1 cellular context compared by ENCODE assay signal in genomic region chr16:11255737-11256656, GRCh38.
TF ChIP-seq lines count a peak whose summit lies in the region.

A gene with protein sequence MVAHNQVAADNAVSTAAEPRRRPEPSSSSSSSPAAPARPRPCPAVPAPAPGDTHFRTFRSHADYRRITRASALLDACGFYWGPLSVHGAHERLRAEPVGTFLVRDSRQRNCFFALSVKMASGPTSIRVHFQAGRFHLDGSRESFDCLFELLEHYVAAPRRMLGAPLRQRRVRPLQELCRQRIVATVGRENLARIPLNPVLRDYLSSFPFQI (minus strand): TSS chr16:11256204. CDS start chr16:11255478, 726 bp downstream.

TF ChIP-seq in K562, 482 proteins besides CTCF, POLR2A, EP300 and RAD21 (continued from another document and continues in another):
- TF ChIP-seq JUN (IDR thresholded peaks at IDR 0.05; ENCODE audit: borderline replicate concordance, low read depth, low read length) (peak; percentile 10; the same call in 1 of the 2 replicates), JUN (CRISPR knock-in tag; IDR thresholded peaks at IDR 0.05; ENCODE audit: borderline replicate concordance) (no peak), CLOCK (CRISPR knock-in tag; IDR thresholded peaks at IDR 0.05; ENCODE audit: borderline replicate concordance) (no peak), PCBP1 (IDR thresholded peaks at IDR 0.05; ENCODE audit: low read depth, low read length, poor library complexity, severe bottlenecking) (peak; percentile 47), E4F1 (CRISPR knock-in tag; IDR thresholded peaks at IDR 0.05; ENCODE audit: borderline replicate concordance) (no peak), HMBOX1 (IDR thresholded peaks at IDR 0.05) (no peak), HSF4 (CRISPR knock-in tag; IDR thresholded peaks at IDR 0.05; ENCODE audit: borderline replicate concordance) (no peak), KLF1 (tag; IDR thresholded peaks at IDR 0.05) (peak; percentile 64), FOSL1 (tag; conservative IDR thresholded peaks at IDR 0.05) (peak; percentile 62), GATA2 (CRISPR knock-in tag; IDR thresholded peaks at IDR 0.05) (no peak), CREB1 (IDR thresholded peaks at IDR 0.05) (peak; percentile 30), CREB1 (CRISPR knock-in tag; IDR thresholded peaks at IDR 0.05) (peak; percentile 28; the same call in 1 of the 2 replicates), TCF7L2 (IDR thresholded peaks at IDR 0.05; ENCODE audit: low read depth, low read length) (no peak), SMARCE1 (IDR thresholded peaks at IDR 0.05) (0 out of 2 replicates have a peak, but pooled peaks have one; percentile 15), ATF7 (IDR thresholded peaks at IDR 0.05) (peak; percentile 38; the same call in 1 of the 2 replicates), NCOA1 (IDR thresholded peaks at IDR 0.05; ENCODE audit: low read depth) (peak; percentile 62), MYNN (IDR thresholded peaks at IDR 0.05) (0 out of 2 replicates have a peak, but pooled peaks have one; percentile 34), MYNN (CRISPR knock-in tag; IDR thresholded peaks at IDR 0.05) (no peak), ETV5 (CRISPR knock-in tag; IDR thresholded peaks at IDR 0.05; ENCODE audit: low read depth) (0 out of 2 replicates have a peak, but pooled peaks have one; percentile 15), NEUROD1 (IDR thresholded peaks at IDR 0.05; ENCODE audit: borderline replicate concordance, low read depth, low read length, partially characterized antibody) (no peak), POLR2G (IDR thresholded peaks at IDR 0.05; ENCODE audit: low read depth, low read length) (peak; percentile 96), HMGN3 (IDR thresholded peaks at IDR 0.05; ENCODE audit: borderline replicate concordance, extremely low read depth, insufficient read length, low read depth, low read length) (peak; percentile 40), HDAC1 (IDR thresholded peaks at IDR 0.05) (peak in 1 of 2 experiments; percentile 98; a peak in 2 of 4 replicates), ESRRA (IDR thresholded peaks at IDR 0.05; ENCODE audit: borderline replicate concordance, low read depth) (peak; percentile 8; the same call in 1 of the 2 replicates), ZNF274 (IDR thresholded peaks at IDR 0.05; ENCODE audit: borderline replicate concordance, low read depth, low read length) (no peak), RCOR1 (IDR thresholded peaks at IDR 0.05; ENCODE audit: borderline replicate concordance in 1 of 2, low read depth in 2 of 2, low read length in 2 of 2) (peak in 1 of 2 experiments; percentile 3; a peak in 1 of 4 replicates), RBBP5 (IDR thresholded peaks at IDR 0.05; ENCODE audit: borderline replicate concordance, insufficient read depth, low read length, poor library complexity, severe bottlenecking) (peak; percentile 90), FOXJ2 (tag; IDR thresholded peaks at IDR 0.05) (0 out of 2 replicates have a peak, but pooled peaks have one; percentile 35), ZNF143 (CRISPR knock-in tag; IDR thresholded peaks at IDR 0.05) (no peak), RBM22 (IDR thresholded peaks at IDR 0.05; ENCODE audit: low read depth, low read length, poor library complexity, severe bottlenecking) (peak; percentile 40), HLTF (IDR thresholded peaks at IDR 0.05) (peak; percentile 77), SMAD4 (CRISPR knock-in tag; conservative IDR thresholded peaks at IDR 0.05) (peak; percentile 80), CTBP1 (IDR thresholded peaks at IDR 0.05; ENCODE audit: borderline replicate concordance) (peak; percentile 74), PHTF2 (CRISPR knock-in tag; IDR thresholded peaks at IDR 0.05) (no peak), BRCA1 (IDR thresholded peaks at IDR 0.05) (no peak), BRCA1 (CRISPR knock-in tag; IDR thresholded peaks at IDR 0.05) (no peak), L3MBTL2 (IDR thresholded peaks at IDR 0.05) (peak; percentile 59), SIN3A (IDR thresholded peaks at IDR 0.05; ENCODE audit: borderline replicate concordance in 2 of 2, control insufficient read depth in 1 of 2, low read depth in 2 of 2, low read length in 2 of 2) (peak; percentile 97), NFIC (IDR thresholded peaks at IDR 0.05) (peak; percentile 28), PPARD (CRISPR knock-in tag; IDR thresholded peaks at IDR 0.05) (no peak), NCOA2 (IDR thresholded peaks at IDR 0.05; ENCODE audit: partially characterized antibody in 2 of 2) (no peak), POLR2H (tag; IDR thresholded peaks at IDR 0.05; ENCODE audit: low read depth) (peak; percentile 98), ASH1L (IDR thresholded peaks at IDR 0.05; ENCODE audit: borderline replicate concordance, low read depth, partially characterized antibody) (no peak), NR2C2 (CRISPR knock-in tag; IDR thresholded peaks at IDR 0.05) (peak; percentile 52; the same call in 1 of the 2 replicates), NR2C2 (tag; IDR thresholded peaks at IDR 0.05) (peak; percentile 55; the same call in 1 of the 2 replicates), ESRRB (CRISPR knock-in tag; IDR thresholded peaks at IDR 0.05; ENCODE audit: borderline replicate concordance) (no peak), IRF2 (CRISPR knock-in tag; IDR thresholded peaks at IDR 0.05) (peak; percentile 93; the same call in 1 of the 2 replicates), DACH1 (IDR thresholded peaks at IDR 0.05; ENCODE audit: partially characterized antibody) (peak; percentile 84), KLF6 (CRISPR knock-in tag; IDR thresholded peaks at IDR 0.05; ENCODE audit: borderline replicate concordance) (peak; percentile 70; the same call in 1 of the 2 replicates), DPF2 (IDR thresholded peaks at IDR 0.05) (peak; percentile 57; the same call in 1 of the 2 replicates)
- TF ChIP-seq, protein P1, sequence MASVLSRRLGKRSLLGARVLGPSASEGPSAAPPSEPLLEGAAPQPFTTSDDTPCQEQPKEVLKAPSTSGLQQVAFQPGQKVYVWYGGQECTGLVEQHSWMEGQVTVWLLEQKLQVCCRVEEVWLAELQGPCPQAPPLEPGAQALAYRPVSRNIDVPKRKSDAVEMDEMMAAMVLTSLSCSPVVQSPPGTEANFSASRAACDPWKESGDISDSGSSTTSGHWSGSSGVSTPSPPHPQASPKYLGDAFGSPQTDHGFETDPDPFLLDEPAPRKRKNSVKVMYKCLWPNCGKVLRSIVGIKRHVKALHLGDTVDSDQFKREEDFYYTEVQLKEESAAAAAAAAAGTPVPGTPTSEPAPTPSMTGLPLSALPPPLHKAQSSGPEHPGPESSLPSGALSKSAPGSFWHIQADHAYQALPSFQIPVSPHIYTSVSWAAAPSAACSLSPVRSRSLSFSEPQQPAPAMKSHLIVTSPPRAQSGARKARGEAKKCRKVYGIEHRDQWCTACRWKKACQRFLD (CRISPR knock-in tag; IDR thresholded peaks at IDR 0.05), result peak; percentile 75; the same call in 1 of the 2 replicates
- TF ChIP-seq, protein P2, sequence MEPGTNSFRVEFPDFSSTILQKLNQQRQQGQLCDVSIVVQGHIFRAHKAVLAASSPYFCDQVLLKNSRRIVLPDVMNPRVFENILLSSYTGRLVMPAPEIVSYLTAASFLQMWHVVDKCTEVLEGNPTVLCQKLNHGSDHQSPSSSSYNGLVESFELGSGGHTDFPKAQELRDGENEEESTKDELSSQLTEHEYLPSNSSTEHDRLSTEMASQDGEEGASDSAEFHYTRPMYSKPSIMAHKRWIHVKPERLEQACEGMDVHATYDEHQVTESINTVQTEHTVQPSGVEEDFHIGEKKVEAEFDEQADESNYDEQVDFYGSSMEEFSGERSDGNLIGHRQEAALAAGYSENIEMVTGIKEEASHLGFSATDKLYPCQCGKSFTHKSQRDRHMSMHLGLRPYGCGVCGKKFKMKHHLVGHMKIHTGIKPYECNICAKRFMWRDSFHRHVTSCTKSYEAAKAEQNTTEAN (CRISPR knock-in tag; IDR thresholded peaks at IDR 0.05), result no peak
- TF ChIP-seq, protein P3, sequence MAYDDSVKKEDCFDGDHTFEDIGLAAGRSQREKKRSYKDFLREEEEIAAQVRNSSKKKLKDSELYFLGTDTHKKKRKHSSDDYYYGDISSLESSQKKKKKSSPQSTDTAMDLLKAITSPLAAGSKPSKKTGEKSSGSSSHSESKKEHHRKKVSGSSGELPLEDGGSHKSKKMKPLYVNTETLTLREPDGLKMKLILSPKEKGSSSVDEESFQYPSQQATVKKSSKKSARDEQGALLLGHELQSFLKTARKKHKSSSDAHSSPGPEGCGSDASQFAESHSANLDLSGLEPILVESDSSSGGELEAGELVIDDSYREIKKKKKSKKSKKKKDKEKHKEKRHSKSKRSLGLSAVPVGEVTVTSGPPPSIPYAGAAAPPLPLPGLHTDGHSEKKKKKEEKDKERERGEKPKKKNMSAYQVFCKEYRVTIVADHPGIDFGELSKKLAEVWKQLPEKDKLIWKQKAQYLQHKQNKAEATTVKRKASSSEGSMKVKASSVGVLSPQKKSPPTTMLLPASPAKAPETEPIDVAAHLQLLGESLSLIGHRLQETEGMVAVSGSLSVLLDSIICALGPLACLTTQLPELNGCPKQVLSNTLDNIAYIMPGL (CRISPR knock-in tag; IDR thresholded peaks at IDR 0.05), result peak; percentile 39; the same call in 1 of the 2 replicates
- TF ChIP-seq, protein P4, sequence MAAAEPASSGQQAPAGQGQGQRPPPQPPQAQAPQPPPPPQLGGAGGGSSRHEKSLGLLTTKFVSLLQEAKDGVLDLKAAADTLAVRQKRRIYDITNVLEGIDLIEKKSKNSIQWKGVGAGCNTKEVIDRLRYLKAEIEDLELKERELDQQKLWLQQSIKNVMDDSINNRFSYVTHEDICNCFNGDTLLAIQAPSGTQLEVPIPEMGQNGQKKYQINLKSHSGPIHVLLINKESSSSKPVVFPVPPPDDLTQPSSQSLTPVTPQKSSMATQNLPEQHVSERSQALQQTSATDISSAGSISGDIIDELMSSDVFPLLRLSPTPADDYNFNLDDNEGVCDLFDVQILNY (CRISPR knock-in tag; IDR thresholded peaks at IDR 0.05), result 0 out of 2 replicates have a peak, but pooled peaks have one; percentile 65
- TF ChIP-seq, protein P5, sequence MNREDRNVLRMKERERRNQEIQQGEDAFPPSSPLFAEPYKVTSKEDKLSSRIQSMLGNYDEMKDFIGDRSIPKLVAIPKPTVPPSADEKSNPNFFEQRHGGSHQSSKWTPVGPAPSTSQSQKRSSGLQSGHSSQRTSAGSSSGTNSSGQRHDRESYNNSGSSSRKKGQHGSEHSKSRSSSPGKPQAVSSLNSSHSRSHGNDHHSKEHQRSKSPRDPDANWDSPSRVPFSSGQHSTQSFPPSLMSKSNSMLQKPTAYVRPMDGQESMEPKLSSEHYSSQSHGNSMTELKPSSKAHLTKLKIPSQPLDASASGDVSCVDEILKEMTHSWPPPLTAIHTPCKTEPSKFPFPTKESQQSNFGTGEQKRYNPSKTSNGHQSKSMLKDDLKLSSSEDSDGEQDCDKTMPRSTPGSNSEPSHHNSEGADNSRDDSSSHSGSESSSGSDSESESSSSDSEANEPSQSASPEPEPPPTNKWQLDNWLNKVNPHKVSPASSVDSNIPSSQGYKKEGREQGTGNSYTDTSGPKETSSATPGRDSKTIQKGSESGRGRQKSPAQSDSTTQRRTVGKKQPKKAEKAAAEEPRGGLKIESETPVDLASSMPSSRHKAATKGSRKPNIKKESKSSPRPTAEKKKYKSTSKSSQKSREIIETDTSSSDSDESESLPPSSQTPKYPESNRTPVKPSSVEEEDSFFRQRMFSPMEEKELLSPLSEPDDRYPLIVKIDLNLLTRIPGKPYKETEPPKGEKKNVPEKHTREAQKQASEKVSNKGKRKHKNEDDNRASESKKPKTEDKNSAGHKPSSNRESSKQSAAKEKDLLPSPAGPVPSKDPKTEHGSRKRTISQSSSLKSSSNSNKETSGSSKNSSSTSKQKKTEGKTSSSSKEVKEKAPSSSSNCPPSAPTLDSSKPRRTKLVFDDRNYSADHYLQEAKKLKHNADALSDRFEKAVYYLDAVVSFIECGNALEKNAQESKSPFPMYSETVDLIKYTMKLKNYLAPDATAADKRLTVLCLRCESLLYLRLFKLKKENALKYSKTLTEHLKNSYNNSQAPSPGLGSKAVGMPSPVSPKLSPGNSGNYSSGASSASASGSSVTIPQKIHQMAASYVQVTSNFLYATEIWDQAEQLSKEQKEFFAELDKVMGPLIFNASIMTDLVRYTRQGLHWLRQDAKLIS (CRISPR knock-in tag; IDR thresholded peaks at IDR 0.05), result peak; percentile 71; the same call in 1 of the 2 replicates
